Comparison of ENCODE assay signal across 14 cellular contexts in the genomic region with DNA sequence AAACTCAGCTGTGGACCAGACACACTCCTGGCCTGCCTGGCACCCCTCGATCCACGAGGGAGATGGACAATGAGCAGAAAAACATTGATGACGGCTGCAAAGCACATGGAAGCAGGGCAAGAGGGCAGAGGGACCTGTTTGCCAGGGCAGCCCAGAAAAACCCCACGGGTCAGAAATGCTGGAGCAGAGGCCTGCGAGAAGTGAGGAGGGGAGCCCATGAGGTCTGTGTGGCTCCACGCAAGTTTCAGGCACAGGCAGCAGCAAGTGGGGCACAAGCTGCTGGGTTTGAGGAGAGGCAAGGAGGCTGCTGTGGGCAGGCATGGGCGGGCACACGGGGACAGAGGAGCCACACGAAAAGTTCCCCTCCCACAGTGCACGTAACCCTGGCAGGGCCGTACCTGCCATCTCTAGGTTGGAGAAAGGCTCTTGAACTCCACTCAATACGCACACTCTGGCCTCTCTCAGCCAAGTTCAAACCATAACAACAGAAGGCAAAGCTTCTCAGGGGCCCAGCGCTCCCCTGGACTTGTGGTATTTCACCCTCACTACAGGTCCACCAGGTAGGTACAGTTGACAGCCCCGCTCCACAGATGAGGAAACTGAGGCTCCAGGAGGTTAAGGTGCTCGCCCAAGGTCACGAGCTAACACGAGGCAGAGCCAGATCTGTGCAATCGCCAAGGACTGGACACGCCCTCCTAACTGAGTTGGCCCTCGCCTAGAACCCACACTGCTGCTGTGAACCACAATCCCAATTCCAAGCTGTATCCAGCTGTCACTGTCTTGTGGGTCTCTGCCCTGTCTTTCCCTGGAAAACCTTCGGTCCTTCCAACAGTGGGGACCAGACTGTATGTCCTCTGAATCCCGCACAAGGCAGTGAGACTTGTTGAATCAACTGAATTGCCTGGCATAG.
A peak's percentile ranks its signal among the peaks of the same experiment; 100 is the strongest.
DNase-seq lines count a peak whose midpoint lies in the region; ATAC-seq and TF ChIP-seq lines count a peak whose summit lies in the region.
"Had no signal": no experiment of that assay in that cellular context is flagged by ENCODE, and none has a peak within 500 bp of the region (broad histone marks: within the 10 kb centered on the region; RNA-seq: fewer than 3 reads in every experiment).

No MANE protein-coding gene starts in this region.

- BruUV-seq in mammary epithelial cell (replicated peaks; lab: Mats Ljungman, UMichigan) = no TSS peak

- 68% methylated on average over 21 of the region's 22 CpGs for WGBS in mammary epithelial cell (ENCODE audit: low coverage, missing lambda C conversion rate)

- no peak overlapping the region for H2AFZ ChIP-seq in mammary epithelial cell (ENCODE audit: low read depth, low read length)

- H3K27ac Mint-ChIP-seq in naive thymus-derived CD8-positive, alpha-beta T cell = peak overlapping the region; percentile 78 to 97 (median 94)
- H3K27ac Mint-ChIP-seq: activated T-helper 2 cell treated with anti-CD3 and anti-CD28 coated beads, Interferon-gamma antibody, Interleukin-2, Interleukin-4, amounts not matched to agents 10 μg/mL and 5 μg/mL and 100 μg/mL, durations not matched to agents 14 hours and 24 hours and 36 hours had no signal

- peaks cover 0 to 8% (median 2%) of the 10 kb centered on the region in 3 donors for H3K36me3 Mint-ChIP-seq in naive thymus-derived CD8-positive, alpha-beta T cell

- H3K4me1 Mint-ChIP-seq in naive thymus-derived CD8-positive, alpha-beta T cell = peaks cover 44 to 73% (median 63%) of the 10 kb centered on the region in 4 donors

- no peaks in the 10 kb centered on the region for H3K27me3 Mint-ChIP-seq in naive thymus-derived CD8-positive, alpha-beta T cell

- intact Hi-C loops in breast epithelium (cut with DNase I; ENCODE audit: low total_unique reads) = no loop called here
- intact Hi-C loops in mammary epithelial cell (cut with micrococcal nuclease) = no loop called here
- intact Hi-C loops in dorsolateral prefrontal cortex (cut with DNase I) = loop anchor here in 1 of 2 donors (5.0 kb wide), 1 partner anchor 120 kb away; a partner anchor contains a TSS
- intact Hi-C loops in upper lobe of right lung (cut with DNase I) = no loop called here

- no peak for TF ChIP-seq CTCF in breast epithelium (IDR thresholded peaks at IDR 0.05)
- no peak for TF ChIP-seq CTCF in mammary epithelial cell (conservative IDR thresholded peaks at IDR 0.05 in 1 of 2, IDR thresholded peaks at IDR 0.05 in 1 of 2; ENCODE audit: extremely low read depth in 1 of 2, insufficient read depth in 1 of 2, low read depth in 1 of 2, low read length in 2 of 2)
- TF ChIP-seq CTCF in dorsolateral prefrontal cortex (IDR thresholded peaks at IDR 0.05 in 54 of 56, conservative IDR thresholded peaks at IDR 0.05 in 2 of 56; ENCODE audit: low read depth in 1 of 56, partially characterized antibody in 56 of 56) = no peak
- TF ChIP-seq CTCF in upper lobe of right lung (IDR thresholded peaks at IDR 0.05) = no peak

- H3K4me3 ChIP-seq in breast epithelium (peak overlapping the region in 1 of 3 donors; percentile 67), mammary epithelial cell (replicated peaks in 1 of 3; ENCODE audit: insufficient read depth in 1 of 3, low read depth in 2 of 3, low read length in 3 of 3) (no peak overlapping the region), dorsolateral prefrontal cortex (peak overlapping the region in 11 of 59 donors; percentile 1 to 54 (median 23)), upper lobe of right lung (no peak overlapping the region)
- H3K4me3 ChIP-seq: GM12878, lung had no signal

- POLR2A ChIA-PET in naive thymus-derived CD8-positive, alpha-beta T cell (lab: Charles Lee) = interaction anchor here (1.0 to 2.6 kb wide), 4 partner anchors 9 to 61 kb away, joined by 3 to 17 read pairs (median 6); no protein-coding TSS in a partner anchor
- POLR2A ChIA-PET in HEK293T (lab: Yijun Ruan, JAX) = no interaction called here

- peak overlapping the region; percentile 45 to 87 (median 72) for H3K4me3 Mint-ChIP-seq in naive thymus-derived CD8-positive, alpha-beta T cell

- CTCF ChIA-PET in mammary epithelial cell (lab: Charles Lee; ENCODE audit: low non-redundant PET) = no interaction called here
- CTCF ChIA-PET in HEK293T (lab: Yijun Ruan, JAX) = interaction anchor here (0.6 kb wide), 1 partner anchor 65 kb away, joined by 3 read pairs; no protein-coding TSS in a partner anchor

- DNase-seq in breast epithelium (ENCODE audit: low spot score in 2 of 2) (no peak), mammary epithelial cell (no peak), dorsolateral prefrontal cortex (peak in 2 of 10 donors; percentile 33 to 34), upper lobe of right lung (peak; percentile 69), NCI-H2227 (lab: John Stamatoyannopoulos, UW; ENCODE audit: unreplicated experiment) (no peak), HEK293T (ENCODE audit: extremely low spot score) (no peak)
- DNase-seq in naive thymus-derived CD8-positive, alpha-beta T cell = peak in 3 of 10 donors; percentile 11 to 28 (median 23)
- DNase-seq in stimulated activated CD4-positive, alpha-beta T cell treated with anti-CD3 and anti-CD28 coated beads, Interleukin-12 subunit alpha, Interleukin-12 subunit beta, amount 100 ng/mL, for 4 hours = no peak
- DNase-seq: AML-193, NCI-H2171 treated with DMSO at 0.1 percent for 48 hours, T-helper 2 cell had no signal

- TF ChIP-seq POLR2A in breast epithelium (IDR thresholded peaks at IDR 0.05) = no peak

- H3K9ac ChIP-seq in mammary epithelial cell (ENCODE audit: insufficient read depth, low read length) = no peak overlapping the region

- no peaks in the 10 kb centered on the region for H3K36me3 ChIP-seq in breast epithelium
- H3K36me3 ChIP-seq in mammary epithelial cell (ENCODE audit: insufficient read depth, low read length) = no peaks in the 10 kb centered on the region
- H3K36me3 ChIP-seq in upper lobe of right lung = no peaks in the 10 kb centered on the region

- H3K4me2 ChIP-seq in mammary epithelial cell (ENCODE audit: insufficient read depth, low read depth, low read length) = no peak overlapping the region

- peaks cover 16 to 31% of the 10 kb centered on the region in 2 donors for H3K4me1 ChIP-seq in breast epithelium
- H3K4me1 ChIP-seq in mammary epithelial cell (ENCODE audit: insufficient read depth, low read length) = peaks cover 19% of the 10 kb centered on the region
- H3K4me1 ChIP-seq in upper lobe of right lung = peaks cover 63% of the 10 kb centered on the region

- no peaks in the 10 kb centered on the region for H3K9me3 ChIP-seq in breast epithelium
- H3K9me3 ChIP-seq in mammary epithelial cell (replicated peaks; ENCODE audit: insufficient read depth, low read length) = no peaks in the 10 kb centered on the region
- H3K9me3 ChIP-seq in upper lobe of right lung = no peaks in the 10 kb centered on the region

- in situ Hi-C loops in mammary epithelial cell (cut with MboI; ENCODE audit: low sequenced_read_pairs in 2 of 2) = no loop called here

- no peaks in the 10 kb centered on the region for H4K20me1 ChIP-seq in mammary epithelial cell (ENCODE audit: insufficient read depth, low read length)

- ATAC-seq in naive thymus-derived CD8-positive, alpha-beta T cell = peak; percentile 57 to 73
- ATAC-seq in upper lobe of right lung = peak; percentile 19

- dilution Hi-C loops in mammary epithelial cell (cut with HindIII; ENCODE audit: low sequenced_read_pairs) = no loop called here

- H3K27me3 ChIP-seq in breast epithelium (no peaks in the 10 kb centered on the region), mammary epithelial cell (ENCODE audit: insufficient read depth, low read length) (no peaks in the 10 kb centered on the region), dorsolateral prefrontal cortex (no peaks in the 10 kb centered on the region), upper lobe of right lung (no peaks in the 10 kb centered on the region)

- H3K27ac ChIP-seq in breast epithelium (peak overlapping the region; percentile 87 to 95), mammary epithelial cell (ENCODE audit: insufficient read depth, low read depth, low read length) (no peak overlapping the region), dorsolateral prefrontal cortex (peak overlapping the region in 56 of 59 donors; percentile 24 to 99 (median 86)), upper lobe of right lung (peak overlapping the region; percentile 42)

- no peaks in the 10 kb centered on the region for H3K9me3 Mint-ChIP-seq in naive thymus-derived CD8-positive, alpha-beta T cell
- H3K9me3 Mint-ChIP-seq: activated T-helper 2 cell treated with anti-CD3 and anti-CD28 coated beads, Interferon-gamma antibody, Interleukin-2, Interleukin-4, amounts not matched to agents 10 μg/mL and 5 μg/mL and 100 μg/mL, durations not matched to agents 14 hours and 24 hours and 36 hours had no signal

- no peaks in the 10 kb centered on the region for H3K79me2 ChIP-seq in mammary epithelial cell (ENCODE audit: insufficient read depth, low read length)

TF ChIP-seq in HEK293T, 16 proteins besides CTCF, POLR2A, EP300 and RAD21:
- TF ChIP-seq FOXK2 (IDR thresholded peaks at IDR 0.05) = no peak
- TF ChIP-seq, protein P1, sequence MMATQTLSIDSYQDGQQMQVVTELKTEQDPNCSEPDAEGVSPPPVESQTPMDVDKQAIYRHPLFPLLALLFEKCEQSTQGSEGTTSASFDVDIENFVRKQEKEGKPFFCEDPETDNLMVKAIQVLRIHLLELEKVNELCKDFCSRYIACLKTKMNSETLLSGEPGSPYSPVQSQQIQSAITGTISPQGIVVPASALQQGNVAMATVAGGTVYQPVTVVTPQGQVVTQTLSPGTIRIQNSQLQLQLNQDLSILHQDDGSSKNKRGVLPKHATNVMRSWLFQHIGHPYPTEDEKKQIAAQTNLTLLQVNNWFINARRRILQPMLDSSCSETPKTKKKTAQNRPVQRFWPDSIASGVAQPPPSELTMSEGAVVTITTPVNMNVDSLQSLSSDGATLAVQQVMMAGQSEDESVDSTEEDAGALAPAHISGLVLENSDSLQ (IDR thresholded peaks at IDR 0.05) = no peak
- no peak for TF ChIP-seq ELF4 (IDR thresholded peaks at IDR 0.05)
- TF ChIP-seq FOXA1 (IDR thresholded peaks at IDR 0.05) = no peak
- TF ChIP-seq SUZ12 (IDR thresholded peaks at IDR 0.05) = no peak
- TF ChIP-seq L3MBTL2 (conservative IDR thresholded peaks at IDR 0.05) = no peak
- no peak for TF ChIP-seq ARNT (IDR thresholded peaks at IDR 0.05)
